In genomic region chr11:126661051-126661450, GRCh38 we compare ENCODE assay signal across 13 cellular contexts.
"Had no signal": no experiment of that assay in that cellular context is flagged by ENCODE, and none has a peak within 500 bp of the region (broad histone marks: within the 10 kb centered on the region; RNA-seq: fewer than 3 reads in every experiment).

No MANE protein-coding gene starts in this region.

- H3K4me1 Mint-ChIP-seq: activated naive CD8-positive, alpha-beta T cell treated with anti-CD3 and anti-CD28 coated beads, Interleukin-2, amount 10 ng/mL, durations not matched to agents 7 days and 5 days; naive thymus-derived CD8-positive, alpha-beta T cell; stimulated activated effector memory CD8-positive, alpha-beta T cell treated with anti-CD3 and anti-CD28 coated beads, Interleukin-12 subunit alpha, Interleukin-12 subunit beta, amount 100 ng/mL, for 72 hours had no signal

- ATAC-seq: gastrocnemius medialis; heart right ventricle; left cardiac atrium; lower lobe of right lung; naive thymus-derived CD8-positive, alpha-beta T cell; stimulated activated effector memory CD8-positive, alpha-beta T cell treated with anti-CD3 and anti-CD28 coated beads, Interleukin-12 subunit alpha, Interleukin-12 subunit beta, amount 100 ng/mL, for 72 hours; T-helper 17 cell had no signal

- DNase-seq: activated naive CD4-positive, alpha-beta T cell; activated naive CD8-positive, alpha-beta T cell treated with anti-CD3 and anti-CD28 coated beads, Interleukin-2, amount 10 ng/mL, durations not matched to agents 7 days and 5 days; activated T-cell treated with anti-CD3 and anti-CD28 coated beads for 4 hours; dermis blood vessel endothelial cell; gastrocnemius medialis; heart right ventricle; left cardiac atrium; lower lobe of right lung; naive thymus-derived CD8-positive, alpha-beta T cell; posterior cingulate gyrus; T-helper 17 cell; uterus had no signal

- H3K9me3 Mint-ChIP-seq: activated naive CD8-positive, alpha-beta T cell treated with anti-CD3 and anti-CD28 coated beads, Interleukin-2, amount 10 ng/mL, durations not matched to agents 7 days and 5 days; naive thymus-derived CD8-positive, alpha-beta T cell; stimulated activated effector memory CD8-positive, alpha-beta T cell treated with anti-CD3 and anti-CD28 coated beads, Interleukin-12 subunit alpha, Interleukin-12 subunit beta, amount 100 ng/mL, for 72 hours had no signal

- H3K4me3 Mint-ChIP-seq: activated naive CD8-positive, alpha-beta T cell treated with anti-CD3 and anti-CD28 coated beads, Interleukin-2, amount 10 ng/mL, durations not matched to agents 7 days and 5 days; naive thymus-derived CD8-positive, alpha-beta T cell; stimulated activated effector memory CD8-positive, alpha-beta T cell treated with anti-CD3 and anti-CD28 coated beads, Interleukin-12 subunit alpha, Interleukin-12 subunit beta, amount 100 ng/mL, for 72 hours; T-helper 17 cell had no signal

- H3K36me3 Mint-ChIP-seq: activated naive CD8-positive, alpha-beta T cell treated with anti-CD3 and anti-CD28 coated beads, Interleukin-2, amount 10 ng/mL, durations not matched to agents 7 days and 5 days; naive thymus-derived CD8-positive, alpha-beta T cell; stimulated activated effector memory CD8-positive, alpha-beta T cell treated with anti-CD3 and anti-CD28 coated beads, Interleukin-12 subunit alpha, Interleukin-12 subunit beta, amount 100 ng/mL, for 72 hours had no signal

- H3K27ac Mint-ChIP-seq: activated naive CD8-positive, alpha-beta T cell treated with anti-CD3 and anti-CD28 coated beads, Interleukin-2, amount 10 ng/mL, durations not matched to agents 7 days and 5 days; naive thymus-derived CD8-positive, alpha-beta T cell; stimulated activated effector memory CD8-positive, alpha-beta T cell treated with anti-CD3 and anti-CD28 coated beads, Interleukin-12 subunit alpha, Interleukin-12 subunit beta, amount 100 ng/mL, for 72 hours; T-helper 17 cell had no signal
